ENCODE assay signal across 1 cellular context in genomic region chr1:155244368-155245162, GRCh38.
A peak's percentile ranks its signal among the peaks of the same experiment; 100 is the strongest.
TF ChIP-seq lines count a peak whose summit lies in the region.

No MANE protein-coding gene starts in this region.

TF ChIP-seq in K562, 482 proteins besides CTCF, POLR2A, EP300 and RAD21 (continued from another document and continues in another):
- TF ChIP-seq LARP7 (IDR thresholded peaks at IDR 0.05) (peak; percentile 99), PHF8 (IDR thresholded peaks at IDR 0.05; ENCODE audit: borderline replicate concordance, low read length) (peak; percentile 66; the same call in 1 of the 2 replicates), E2F5 (CRISPR knock-in tag; IDR thresholded peaks at IDR 0.05) (peak; percentile 99), SMARCA5 (IDR thresholded peaks at IDR 0.05) (no peak), ZMIZ1 (IDR thresholded peaks at IDR 0.05; ENCODE audit: low read depth in 2 of 2, low read length in 2 of 2) (peak in 1 of 2 experiments; percentile 84; a peak in 2 of 4 replicates), ZZZ3 (IDR thresholded peaks at IDR 0.05) (peak; percentile 96), ATF7 (IDR thresholded peaks at IDR 0.05) (peak; percentile 92), SRSF1 (IDR thresholded peaks at IDR 0.05; ENCODE audit: low read depth, low read length) (peak; percentile 35; the same call in 1 of the 2 replicates), FOXK1 (CRISPR knock-in tag; IDR thresholded peaks at IDR 0.05; ENCODE audit: borderline replicate concordance) (peak; percentile 95; the same call in 1 of the 2 replicates), TCF7L2 (IDR thresholded peaks at IDR 0.05; ENCODE audit: low read depth, low read length) (no peak), ZNF444 (CRISPR knock-in tag; IDR thresholded peaks at IDR 0.05) (no peak), MAFG (tag; conservative IDR thresholded peaks at IDR 0.05) (no peak), ZNF398 (CRISPR knock-in tag; IDR thresholded peaks at IDR 0.05) (no peak), TEAD1 (CRISPR knock-in tag; IDR thresholded peaks at IDR 0.05) (peak; percentile 81 to 84; a peak in 3 of 4 replicates), ZNF24 (IDR thresholded peaks at IDR 0.05) (peak; percentile 97), KLF16 (IDR thresholded peaks at IDR 0.05) (0 out of 2 replicates have a peak, but pooled peaks have one; percentile 3), RNF219 (CRISPR knock-in tag; IDR thresholded peaks at IDR 0.05) (no peak), XRCC3 (IDR thresholded peaks at IDR 0.05) (no peak; the same call in 1 of the 2 replicates), ZNF511 (CRISPR knock-in tag; IDR thresholded peaks at IDR 0.05) (peak; percentile 96), RBM15 (IDR thresholded peaks at IDR 0.05; ENCODE audit: insufficient read depth, low read length) (no peak), NELFE (IDR thresholded peaks at IDR 0.05; ENCODE audit: insufficient read depth, insufficient read length) (no peak), MTA1 (IDR thresholded peaks at IDR 0.05; ENCODE audit: borderline replicate concordance) (peak; percentile 97), HOXB6 (CRISPR knock-in tag; IDR thresholded peaks at IDR 0.05; ENCODE audit: borderline replicate concordance) (no peak), ZFP36 (IDR thresholded peaks at IDR 0.05; ENCODE audit: low read depth, low read length, partially characterized antibody) (peak; percentile 90), ARID3B (CRISPR knock-in tag; IDR thresholded peaks at IDR 0.05; ENCODE audit: borderline replicate concordance) (no peak; the same call in 1 of the 2 replicates), MEF2A (IDR thresholded peaks at IDR 0.05; ENCODE audit: control insufficient read depth, low read depth, low read length) (peak; percentile 50; the same call in 1 of the 2 replicates), NCOA2 (IDR thresholded peaks at IDR 0.05; ENCODE audit: partially characterized antibody in 2 of 2) (no peak), DACH1 (IDR thresholded peaks at IDR 0.05; ENCODE audit: partially characterized antibody) (peak; percentile 46), TARDBP (IDR thresholded peaks at IDR 0.05) (peak; percentile 95), HLTF (IDR thresholded peaks at IDR 0.05) (peak; percentile 100), ZNF764 (CRISPR knock-in tag; IDR thresholded peaks at IDR 0.05; ENCODE audit: low read depth) (peak; percentile 55; the same call in 1 of the 2 replicates), ETV1 (tag; conservative IDR thresholded peaks at IDR 0.05; ENCODE audit: low read depth) (peak; percentile 88), RBM22 (IDR thresholded peaks at IDR 0.05; ENCODE audit: low read depth, low read length, poor library complexity, severe bottlenecking) (peak; percentile 94), AFF4 (CRISPR knock-in tag; IDR thresholded peaks at IDR 0.05) (peak; percentile 96), PPARD (CRISPR knock-in tag; IDR thresholded peaks at IDR 0.05) (no peak)
